Comparison of ENCODE assay signal across 8 cellular contexts in genomic region chr12:121917950-121918678, GRCh38. TPM values are rescaled to one million over a fixed set of nuclear protein-coding genes. Genes with fewer than 3 reads are reported as not detected.
DNase-seq lines count a peak whose midpoint lies in the region; ATAC-seq and TF ChIP-seq lines count a peak whose summit lies in the region.

CFAP251 (plus strand) TSS chr12:121918592; CDS start chr12:121921306, 2,714 bp downstream.

- H3K4me3 ChIP-seq in OCI-LY1 (ENCODE audit: low read depth, low read length, poor library complexity, severe bottlenecking) (peak within 1 kb of the TSS; percentile 62), gastroesophageal sphincter (peak within 1 kb of the TSS; percentile 6 to 49), subcutaneous abdominal adipose tissue (ENCODE audit: low read depth in 1 of 5, low read length in 5 of 5) (peak within 1 kb of the TSS in 4 of 5 donors; percentile 48 to 62 (median 56))

- no peaks in the 10 kb centered on the region for H4K20me1 ChIP-seq in OCI-LY1 (ENCODE audit: insufficient read depth, low read length)

- DNase-seq in C1 segment of cervical spinal cord (lab: John Stamatoyannopoulos, UW) (peak; percentile 11 to 84 (median 74)), nucleus accumbens (lab: John Stamatoyannopoulos, UW) (peak in 55 of 56 donors; percentile 29 to 97 (median 86))
- peak; percentile 98 for DNase-seq in activated effector memory CD4-positive, alpha-beta T cell treated with anti-CD3 and anti-CD28 coated beads, Interleukin-2, amount 50 U/mL, for 16 hours

- H3K79me2 ChIP-seq in OCI-LY1 (ENCODE audit: insufficient read depth, low read length), result no peaks in the 10 kb centered on the region

- TF ChIP-seq CTCF in OCI-LY1 (IDR thresholded peaks at IDR 0.05; ENCODE audit: low read length) (peak; percentile 66), gastroesophageal sphincter (IDR thresholded peaks at IDR 0.05) (peak in 3 of 4 experiments; percentile 60 to 78 (median 62))

- H3K27ac ChIP-seq in OCI-LY1 (ENCODE audit: low read depth, low read length, poor library complexity, severe bottlenecking) (peak within 1 kb of the TSS; percentile 88), gastroesophageal sphincter (peak within 1 kb of the TSS in 2 of 4 donors; percentile 15 to 69), subcutaneous abdominal adipose tissue (ENCODE audit: low read depth, low read length) (no peak within 1 kb of the TSS)

- TF ChIP-seq EP300 in gastroesophageal sphincter (IDR thresholded peaks at IDR 0.05), result no peak

- H3K9me3 ChIP-seq in OCI-LY1 (ENCODE audit: low read length), result no peaks in the 10 kb centered on the region
- H3K9me3 ChIP-seq in gastroesophageal sphincter, result no peaks in the 10 kb centered on the region
- H3K9me3 ChIP-seq in subcutaneous abdominal adipose tissue (ENCODE audit: control insufficient read depth in 5 of 5, low read length in 5 of 5), result no peaks in the 10 kb centered on the region

- H3K4me2 ChIP-seq in OCI-LY1 (ENCODE audit: low read length), result peak within 1 kb of the TSS; percentile 87

- H3K9ac ChIP-seq in OCI-LY1 (ENCODE audit: low read length) (peak within 1 kb of the TSS; percentile 77), subcutaneous abdominal adipose tissue (ENCODE audit: low read length in 5 of 5) (peak within 1 kb of the TSS in 2 of 5 donors; percentile 20 to 44)

- H3F3A ChIP-seq in OCI-LY1 (ENCODE audit: insufficient read depth, low read length), result peaks cover 7% of the 10 kb centered on the region

- ATAC-seq in GM19351 (IDR thresholded peaks at IDR 0.05; ENCODE audit: unreplicated experiment) (peak; percentile 94), HG03571 (IDR thresholded peaks at IDR 0.05; ENCODE audit: unreplicated experiment) (peak; percentile 99), gastroesophageal sphincter (peak; percentile 92)

- H3K27me3 ChIP-seq in OCI-LY1 (ENCODE audit: insufficient read depth, low read length), result no peaks in the 10 kb centered on the region
- no peaks in the 10 kb centered on the region for H3K27me3 ChIP-seq in gastroesophageal sphincter
- no peaks in the 10 kb centered on the region for H3K27me3 ChIP-seq in subcutaneous abdominal adipose tissue (ENCODE audit: control insufficient read depth in 5 of 5, insufficient read depth in 4 of 5, low read length in 5 of 5)

- WGBS in gastroesophageal sphincter (ENCODE audit: low coverage in 1 of 2), 2 donors, result 46 to 58% methylated on average over 20 to 35 of the region's 41 CpGs

- H3K9me2 ChIP-seq in OCI-LY1 (ENCODE audit: low read depth, low read length), result no peaks in the 10 kb centered on the region

- peaks cover 45% of the 10 kb centered on the region for H3K4me1 ChIP-seq in OCI-LY1 (ENCODE audit: insufficient read depth, low read length, severe bottlenecking)
- H3K4me1 ChIP-seq in gastroesophageal sphincter, result peaks cover 0 to 12% (median 0%) of the 10 kb centered on the region in 3 donors
- H3K4me1 ChIP-seq in subcutaneous abdominal adipose tissue (ENCODE audit: control insufficient read depth in 5 of 5, insufficient read depth in 5 of 5, low read length in 5 of 5), result peaks cover 0 to 15% (median 8%) of the 10 kb centered on the region in 5 donors

- no peak for TF ChIP-seq POLR2A in gastroesophageal sphincter (IDR thresholded peaks at IDR 0.05)

- H3K36me3 ChIP-seq in OCI-LY1 (ENCODE audit: insufficient read depth, low read length) (peaks cover 29% of the 10 kb centered on the region), gastroesophageal sphincter (peaks cover 0 to 58% of the 10 kb centered on the region in 2 donors), subcutaneous abdominal adipose tissue (ENCODE audit: control insufficient read depth in 5 of 5, insufficient read depth in 5 of 5, low read length in 5 of 5) (peaks cover 5 to 41% (median 34%) of the 10 kb centered on the region in 5 donors)

- no peak within 1 kb of the TSS for H2AFZ ChIP-seq in OCI-LY1 (ENCODE audit: low read length)

RNA-seq across cellular contexts. Expression of gene CFAP251, which starts in this region (rescaled TPM):
- total RNA-seq in gastroesophageal sphincter, result 1 to 10 TPM in 3 of 4 donors, under 1 TPM in 1; 0.35 to 1.9 (median 1.2) TPM
